In the genomic region with DNA sequence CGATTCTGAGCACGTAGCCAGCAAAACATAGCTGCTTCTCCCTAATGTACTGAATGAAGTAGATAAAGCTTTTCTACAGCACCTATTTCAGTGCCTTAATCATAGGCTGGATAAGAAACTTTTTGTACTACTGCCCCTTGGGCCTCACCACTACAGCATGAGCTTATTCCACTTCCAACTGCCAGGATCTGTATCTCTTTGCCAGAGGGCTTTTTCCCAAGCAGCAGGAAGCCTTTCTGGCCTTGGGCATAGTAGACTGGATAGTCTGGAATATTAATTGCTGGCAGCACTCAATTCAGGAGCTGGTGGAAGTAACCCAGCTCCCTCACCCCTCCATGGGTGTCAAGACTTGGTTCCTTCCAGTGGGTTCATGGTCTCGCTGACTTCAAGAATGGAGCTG, we compare ENCODE assay signal across 15 cellular contexts. TPM values are rescaled to one million over a fixed set of nuclear protein-coding genes. Genes with fewer than 3 reads are reported as not detected.
DNase-seq lines count a peak whose midpoint lies in the region; ATAC-seq and TF ChIP-seq lines count a peak whose summit lies in the region.
"Had no signal": no experiment of that assay in that cellular context is flagged by ENCODE, and none has a peak within 500 bp of the region (broad histone marks: within the 10 kb centered on the region; RNA-seq: fewer than 3 reads in every experiment).

No MANE protein-coding gene starts in this region.

- in situ Hi-C loops in G401 (cut with HindIII; ENCODE audit: low sequenced_read_pairs) = no loop called here

- no peaks in the 10 kb centered on the region for H4K20me1 ChIP-seq in OCI-LY7 (ENCODE audit: insufficient read depth, low read length)

- no peak overlapping the region for H3K4me2 ChIP-seq in OCI-LY7 (ENCODE audit: low read length)

- DNase-seq in G401 (ENCODE audit: low spot score) (peak; percentile 44), NCI-H446 (lab: John Stamatoyannopoulos, UW) (peak; percentile 37 to 81), cerebellum (ENCODE audit: low spot score) (peak; percentile 15), sciatic nerve (ENCODE audit: low spot score) (no peak), OCI-LY7 (ENCODE audit: low spot score) (no peak)
- DNase-seq: AML-193, COR-L47, MM.1S, NCI-H1105, NCI-H187 treated with DMSO at 0.1 percent for 48 hours, NCI-H774, Right ventricle myocardium superior had no signal

- no peak overlapping the region for H3K9ac ChIP-seq in skeletal muscle tissue (ENCODE audit: low read depth in 1 of 3, low read length in 3 of 3)

- H3K4me1 ChIP-seq in skeletal muscle tissue (ENCODE audit: control insufficient read depth in 3 of 3, insufficient read depth in 3 of 3, low read length in 3 of 3) (no peaks in the 10 kb centered on the region), OCI-LY7 (ENCODE audit: insufficient read depth, low read length, poor library complexity, severe bottlenecking) (no peaks in the 10 kb centered on the region)

- ATAC-seq in sciatic nerve (no peak), SK-N-SH treated with all-trans-retinoic acid at 6 μM for 48 hours (no peak)

- no peaks in the 10 kb centered on the region for H3K27me3 ChIP-seq in skeletal muscle tissue (ENCODE audit: control insufficient read depth in 3 of 3, insufficient read depth in 3 of 3, low read length in 3 of 3)

- H3K27ac ChIP-seq in skeletal muscle tissue (ENCODE audit: low read depth, low read length) = peak overlapping the region; percentile 52
- no peak overlapping the region for H3K27ac ChIP-seq in OCI-LY7 (ENCODE audit: low read depth, low read length, poor library complexity, severe bottlenecking)
- H3K27ac ChIP-seq: SK-N-MC had no signal

- BruUV-seq in OCI-LY7 (replicated peaks; lab: Mats Ljungman, UMichigan) = no TSS peak

- H3K4me3 ChIP-seq in skeletal muscle tissue (ENCODE audit: low read length in 3 of 3) = no peak overlapping the region
- H3K4me3 ChIP-seq in OCI-LY7 (ENCODE audit: low read depth, low read length, poor library complexity, severe bottlenecking) = no peak overlapping the region
- H3K4me3 ChIP-seq: SK-N-MC had no signal

- H3K36me3 ChIP-seq in skeletal muscle tissue (ENCODE audit: control insufficient read depth in 3 of 3, insufficient read depth in 3 of 3, low read length in 3 of 3) = no peaks in the 10 kb centered on the region
- H3K36me3 ChIP-seq in OCI-LY7 (ENCODE audit: insufficient read depth, low read length) = no peaks in the 10 kb centered on the region

- intact Hi-C loops in sciatic nerve (cut with DNase I) = no loop called here
- intact Hi-C loops in OCI-LY7 (cut with micrococcal nuclease; ENCODE audit: unreplicated experiment) = no loop called here

- no peak for TF ChIP-seq CTCF in OCI-LY7 (conservative IDR thresholded peaks at IDR 0.05; ENCODE audit: low read length)

- no peaks in the 10 kb centered on the region for H3K9me2 ChIP-seq in OCI-LY7 (ENCODE audit: insufficient read depth, low read length)

- CTCF ChIA-PET in OCI-LY7 (lab: Charles Lee; ENCODE audit: unreplicated experiment) = interaction anchor here (0.5 to 1.1 kb wide), 2 partner anchors 100 to 575 kb away, joined by 3 read pairs; no protein-coding TSS in a partner anchor

- no peaks in the 10 kb centered on the region for H3K79me2 ChIP-seq in OCI-LY7 (ENCODE audit: insufficient read depth, low read depth, low read length)

- H2AFZ ChIP-seq in OCI-LY7 (ENCODE audit: low read length) = no peak overlapping the region

- POLR2A ChIA-PET in OCI-LY7 (lab: Charles Lee) = interaction anchor here (0.7 to 1.1 kb wide), 2 partner anchors 9 to 18 kb away, joined by 3 read pairs; no protein-coding TSS in a partner anchor

- no peaks in the 10 kb centered on the region for H3K9me3 ChIP-seq in skeletal muscle tissue (ENCODE audit: control insufficient read depth in 3 of 3, low read length in 3 of 3)
- no peaks in the 10 kb centered on the region for H3K9me3 ChIP-seq in OCI-LY7 (ENCODE audit: low read length)

TF ChIP-seq in SK-N-SH treated with all-trans-retinoic acid at 6 μM for 48 hours, 23 proteins besides CTCF, POLR2A, EP300 and RAD21 (continues in another document):
- no peak for TF ChIP-seq CSDC2 (CRISPR knock-in tag; IDR thresholded peaks at IDR 0.05)
- TF ChIP-seq, protein P1, sequence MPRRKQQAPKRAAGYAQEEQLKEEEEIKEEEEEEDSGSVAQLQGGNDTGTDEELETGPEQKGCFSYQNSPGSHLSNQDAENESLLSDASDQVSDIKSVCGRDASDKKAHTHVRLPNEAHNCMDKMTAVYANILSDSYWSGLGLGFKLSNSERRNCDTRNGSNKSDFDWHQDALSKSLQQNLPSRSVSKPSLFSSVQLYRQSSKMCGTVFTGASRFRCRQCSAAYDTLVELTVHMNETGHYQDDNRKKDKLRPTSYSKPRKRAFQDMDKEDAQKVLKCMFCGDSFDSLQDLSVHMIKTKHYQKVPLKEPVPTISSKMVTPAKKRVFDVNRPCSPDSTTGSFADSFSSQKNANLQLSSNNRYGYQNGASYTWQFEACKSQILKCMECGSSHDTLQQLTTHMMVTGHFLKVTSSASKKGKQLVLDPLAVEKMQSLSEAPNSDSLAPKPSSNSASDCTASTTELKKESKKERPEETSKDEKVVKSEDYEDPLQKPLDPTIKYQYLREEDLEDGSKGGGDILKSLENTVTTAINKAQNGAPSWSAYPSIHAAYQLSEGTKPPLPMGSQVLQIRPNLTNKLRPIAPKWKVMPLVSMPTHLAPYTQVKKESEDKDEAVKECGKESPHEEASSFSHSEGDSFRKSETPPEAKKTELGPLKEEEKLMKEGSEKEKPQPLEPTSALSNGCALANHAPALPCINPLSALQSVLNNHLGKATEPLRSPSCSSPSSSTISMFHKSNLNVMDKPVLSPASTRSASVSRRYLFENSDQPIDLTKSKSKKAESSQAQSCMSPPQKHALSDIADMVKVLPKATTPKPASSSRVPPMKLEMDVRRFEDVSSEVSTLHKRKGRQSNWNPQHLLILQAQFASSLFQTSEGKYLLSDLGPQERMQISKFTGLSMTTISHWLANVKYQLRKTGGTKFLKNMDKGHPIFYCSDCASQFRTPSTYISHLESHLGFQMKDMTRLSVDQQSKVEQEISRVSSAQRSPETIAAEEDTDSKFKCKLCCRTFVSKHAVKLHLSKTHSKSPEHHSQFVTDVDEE (CRISPR knock-in tag; IDR thresholded peaks at IDR 0.05) = no peak
- no peak for TF ChIP-seq ISL1 (CRISPR knock-in tag; IDR thresholded peaks at IDR 0.05)
- TF ChIP-seq ARNTL (CRISPR knock-in tag; IDR thresholded peaks at IDR 0.05; ENCODE audit: borderline replicate concordance, low read depth) = no peak
- TF ChIP-seq ZC3H10 (CRISPR knock-in tag; IDR thresholded peaks at IDR 0.05) = no peak
- TF ChIP-seq SNAI2 (CRISPR knock-in tag; IDR thresholded peaks at IDR 0.05) = no peak
- no peak for TF ChIP-seq ZFP3 (CRISPR knock-in tag; IDR thresholded peaks at IDR 0.05)
- no peak for TF ChIP-seq TCF4 (CRISPR knock-in tag; IDR thresholded peaks at IDR 0.05; ENCODE audit: borderline replicate concordance)
- TF ChIP-seq PPARA (CRISPR knock-in tag; IDR thresholded peaks at IDR 0.05; ENCODE audit: borderline replicate concordance) = no peak
- TF ChIP-seq ZNF70 (CRISPR knock-in tag; IDR thresholded peaks at IDR 0.05) = no peak
- no peak for TF ChIP-seq ESRRG (CRISPR knock-in tag; IDR thresholded peaks at IDR 0.05)
- no peak for TF ChIP-seq ZFP30 (CRISPR knock-in tag; IDR thresholded peaks at IDR 0.05)
- TF ChIP-seq, protein P2, sequence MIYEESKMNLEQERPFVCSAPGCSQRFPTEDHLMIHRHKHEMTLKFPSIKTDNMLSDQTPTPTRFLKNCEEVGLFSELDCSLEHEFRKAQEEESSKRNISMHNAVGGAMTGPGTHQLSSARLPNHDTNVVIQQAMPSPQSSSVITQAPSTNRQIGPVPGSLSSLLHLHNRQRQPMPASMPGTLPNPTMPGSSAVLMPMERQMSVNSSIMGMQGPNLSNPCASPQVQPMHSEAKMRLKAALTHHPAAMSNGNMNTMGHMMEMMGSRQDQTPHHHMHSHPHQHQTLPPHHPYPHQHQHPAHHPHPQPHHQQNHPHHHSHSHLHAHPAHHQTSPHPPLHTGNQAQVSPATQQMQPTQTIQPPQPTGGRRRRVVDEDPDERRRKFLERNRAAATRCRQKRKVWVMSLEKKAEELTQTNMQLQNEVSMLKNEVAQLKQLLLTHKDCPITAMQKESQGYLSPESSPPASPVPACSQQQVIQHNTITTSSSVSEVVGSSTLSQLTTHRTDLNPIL (CRISPR knock-in tag; IDR thresholded peaks at IDR 0.05; ENCODE audit: low read depth) = no peak
- TF ChIP-seq, protein P3, sequence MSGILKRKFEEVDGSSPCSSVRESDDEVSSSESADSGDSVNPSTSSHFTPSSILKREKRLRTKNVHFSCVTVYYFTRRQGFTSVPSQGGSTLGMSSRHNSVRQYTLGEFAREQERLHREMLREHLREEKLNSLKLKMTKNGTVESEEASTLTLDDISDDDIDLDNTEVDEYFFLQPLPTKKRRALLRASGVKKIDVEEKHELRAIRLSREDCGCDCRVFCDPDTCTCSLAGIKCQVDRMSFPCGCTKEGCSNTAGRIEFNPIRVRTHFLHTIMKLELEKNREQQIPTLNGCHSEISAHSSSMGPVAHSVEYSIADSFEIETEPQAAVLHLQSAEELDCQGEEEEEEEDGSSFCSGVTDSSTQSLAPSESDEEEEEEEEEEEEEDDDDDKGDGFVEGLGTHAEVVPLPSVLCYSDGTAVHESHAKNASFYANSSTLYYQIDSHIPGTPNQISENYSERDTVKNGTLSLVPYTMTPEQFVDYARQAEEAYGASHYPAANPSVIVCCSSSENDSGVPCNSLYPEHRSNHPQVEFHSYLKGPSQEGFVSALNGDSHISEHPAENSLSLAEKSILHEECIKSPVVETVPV (CRISPR knock-in tag; IDR thresholded peaks at IDR 0.05) = no peak
- no peak for TF ChIP-seq TOX (CRISPR knock-in tag; IDR thresholded peaks at IDR 0.05; ENCODE audit: borderline replicate concordance)
- TF ChIP-seq ZNF565 (CRISPR knock-in tag; conservative IDR thresholded peaks at IDR 0.05; ENCODE audit: low read depth) = no peak
- TF ChIP-seq, protein P4, sequence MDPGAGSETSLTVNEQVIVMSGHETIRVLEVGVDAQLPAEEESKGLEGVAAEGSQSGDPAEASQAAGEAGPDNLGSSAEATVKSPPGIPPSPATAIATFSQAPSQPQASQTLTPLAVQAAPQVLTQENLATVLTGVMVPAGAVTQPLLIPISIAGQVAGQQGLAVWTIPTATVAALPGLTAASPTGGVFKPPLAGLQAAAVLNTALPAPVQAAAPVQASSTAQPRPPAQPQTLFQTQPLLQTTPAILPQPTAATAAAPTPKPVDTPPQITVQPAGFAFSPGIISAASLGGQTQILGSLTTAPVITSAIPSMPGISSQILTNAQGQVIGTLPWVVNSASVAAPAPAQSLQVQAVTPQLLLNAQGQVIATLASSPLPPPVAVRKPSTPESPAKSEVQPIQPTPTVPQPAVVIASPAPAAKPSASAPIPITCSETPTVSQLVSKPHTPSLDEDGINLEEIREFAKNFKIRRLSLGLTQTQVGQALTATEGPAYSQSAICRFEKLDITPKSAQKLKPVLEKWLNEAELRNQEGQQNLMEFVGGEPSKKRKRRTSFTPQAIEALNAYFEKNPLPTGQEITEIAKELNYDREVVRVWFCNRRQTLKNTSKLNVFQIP (CRISPR knock-in tag; IDR thresholded peaks at IDR 0.05; ENCODE audit: borderline replicate concordance, low read depth) = no peak

RNA-seq across cellular contexts. Expression of a gene that starts 43.6 kb away (rescaled TPM):
- 1.2 and 1.4 TPM in 2 replicates for total RNA-seq in G401 (2014; rRNA removed; shearing (Covaris generic))
- total RNA-seq in cerebellum = 3.5 TPM
- 1.0 TPM for total RNA-seq in skeletal muscle tissue
- 1.6 TPM for total RNA-seq in sciatic nerve
- 1.1 and 2.0 TPM in 2 replicates for total RNA-seq in OCI-LY7 (2014; rRNA removed; shearing (Covaris generic))
- 4.7 and 6.4 TPM in 2 replicates for total RNA-seq in OCI-LY7 (2022)

Comparison
In these comparisons a context has a peak if more than half of its experiments do, and no peak if none do; other contexts are left out.
1. DNase-seq: peak in G401 (single experiment), NCI-H446 (2 of 2) and cerebellum (single experiment); none in sciatic nerve (single experiment) and OCI-LY7 (single experiment).